In the genomic region with DNA sequence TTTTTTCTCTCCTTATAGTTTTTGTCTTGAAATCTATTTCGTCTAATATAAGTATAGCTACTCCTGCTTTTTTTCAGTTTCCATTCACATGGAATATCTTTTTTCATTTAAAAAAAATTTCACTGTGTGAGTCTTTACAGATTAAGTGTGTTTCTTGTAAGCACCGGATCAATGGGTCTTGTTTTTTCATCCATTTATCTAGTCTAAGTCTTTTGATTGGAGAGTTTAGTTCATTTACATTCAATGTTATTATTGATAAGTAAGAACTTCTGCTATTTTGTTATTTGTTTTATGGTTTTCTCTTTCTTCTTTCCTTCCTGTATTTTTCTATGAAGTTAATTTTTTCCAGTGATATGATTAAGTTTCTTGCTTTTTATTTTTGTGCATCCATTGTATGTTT, we compare ENCODE assay signal across 34 cellular contexts.
"Had no signal": no experiment of that assay in that cellular context is flagged by ENCODE, and none has a peak within 500 bp of the region (broad histone marks: within the 10 kb centered on the region; RNA-seq: fewer than 3 reads in every experiment).

No MANE protein-coding gene starts in this region.

- H3K9me3 ChIP-seq: MG63 had no signal

- H3K36me3 ChIP-seq: MG63 had no signal

- H3K4me3 ChIP-seq: MG63 had no signal

- H3K27me3 ChIP-seq: MG63 had no signal

- DNase-seq: Karpas-422, Kasumi-1, MG63, MM.1S, MV-4-11, NCI-H1048, NCI-H1092, NCI-H1092 treated with DMSO at 0.1 percent for 48 hours, NCI-H1105, NCI-H1105 treated with DMSO at 0.1 percent for 48 hours, NCI-H1417, NCI-H1417 treated with DMSO at 0.1 percent for 48 hours, NCI-H1436, NCI-H1436 treated with DMSO at 0.1 percent for 48 hours, NCI-H146, NCI-H1694, NCI-H1694 treated with DMSO at 0.1 percent for 48 hours, NCI-H187, NCI-H187 treated with DMSO at 0.1 percent for 48 hours, NCI-H1930, NCI-H2029, NCI-H2029 treated with DMSO at 0.1 percent for 48 hours, NCI-H2081, NCI-H2081 treated with DMSO at 0.1 percent for 48 hours, NCI-H2171, NCI-H2171 treated with DMSO at 0.1 percent for 48 hours, NCI-H2227 treated with DMSO at 0.1 percent for 48 hours, NCI-H226, NCI-H345, NCI-H446, NCI-H446 treated with DMSO at 0.1 percent for 48 hours, NCI-H510A, NCI-H510A treated with DMSO at 0.1 percent for 48 hours, NCI-H524 had no signal
